7 cellular contexts compared by ENCODE assay signal in genomic region chr3:38003371-38003816, GRCh38. TPM values are rescaled to one million over a fixed set of nuclear protein-coding genes. Genes with fewer than 3 reads are reported as not detected.
DNase-seq lines count a peak whose midpoint lies in the region; ATAC-seq and TF ChIP-seq lines count a peak whose summit lies in the region.

No MANE protein-coding gene starts in this region.

- H3K9me3 Mint-ChIP-seq in natural killer cell (no peaks in the 10 kb centered on the region), type B pancreatic cell (no peaks in the 10 kb centered on the region)

- H3K4me1 Mint-ChIP-seq in natural killer cell (peaks cover 11 to 38% of the 10 kb centered on the region in 2 donors), type B pancreatic cell (ENCODE audit: unreplicated experiment) (peaks cover 23% of the 10 kb centered on the region)

- DNase-seq in NCI-H1048 (lab: John Stamatoyannopoulos, UW) (peak; percentile 29), fibroblast of gingiva (ENCODE audit: low read depth) (peak; percentile 32), natural killer cell (no peak), type B pancreatic cell (ENCODE audit: extremely low spot score, unreplicated experiment) (no peak)
- DNase-seq in activated T-cell treated with anti-CD3 and anti-CD28 coated beads, Interleukin-2, amount 50 U/mL, for 48 hours: peak; percentile 82 to 83

- peak overlapping the region in 1 of 2 donors; percentile 67 for H3K27ac Mint-ChIP-seq in natural killer cell
- H3K27ac Mint-ChIP-seq in type B pancreatic cell: peak overlapping the region; percentile 30

- intact Hi-C loops in natural killer cell (cut with micrococcal nuclease): loop anchor here (1.0 kb wide), 1 partner anchor 29 kb away; no protein-coding TSS in a partner anchor

- H3K27me3 Mint-ChIP-seq in natural killer cell (ENCODE audit: low read depth in 2 of 2) (no peaks in the 10 kb centered on the region), type B pancreatic cell (no peaks in the 10 kb centered on the region)

- no peak overlapping the region for H3K4me3 Mint-ChIP-seq in natural killer cell
- no peak overlapping the region for H3K4me3 Mint-ChIP-seq in type B pancreatic cell

- H3K36me3 Mint-ChIP-seq in natural killer cell (no peaks in the 10 kb centered on the region), type B pancreatic cell (peaks cover 8% of the 10 kb centered on the region)

- ATAC-seq in natural killer cell: peak in 2 of 3 donors; percentile 35 to 40
- ATAC-seq in GM21367 (IDR thresholded peaks at IDR 0.05; ENCODE audit: unreplicated experiment): no peak

- H3K4me3 ChIP-seq in GM12875 (ENCODE audit: low read depth, low read length): no peak overlapping the region

- peak; percentile 95 for TF ChIP-seq CTCF in GM12875 (IDR thresholded peaks at IDR 0.05; ENCODE audit: borderline replicate concordance, insufficient read depth, low read depth, low read length)
- TF ChIP-seq CTCF in natural killer cell (IDR thresholded peaks at IDR 0.05): no peak
- TF ChIP-seq CTCF in type B pancreatic cell (conservative IDR thresholded peaks at IDR 0.05): peak; percentile 96

RNA-seq across cellular contexts. Expression of gene VILL, which starts 12.8 kb away (rescaled TPM):
- total RNA-seq in natural killer cell: 10 to 100 TPM; 25.6 to 27.8 (median 26.9) TPM
- 14.2 and 16.9 TPM in 2 replicates for total RNA-seq in type B pancreatic cell (ENCODE audit: low replicate concordance)

RNA-seq across cellular contexts. Expression of gene PLCD1, which starts 26.0 kb away (rescaled TPM):
- total RNA-seq in natural killer cell (10 to 100 TPM; 27.7 to 38.1 (median 29.4) TPM), type B pancreatic cell (ENCODE audit: low replicate concordance) (28.7 and 31.6 TPM in 2 replicates)

RNA-seq across cellular contexts. Expression of gene DLEC1, which starts 35.6 kb away (rescaled TPM):
- total RNA-seq in natural killer cell: 1 to 10 TPM; 6.1 to 7.5 (median 7.0) TPM
- 0.76 and 3.2 TPM in 2 replicates for total RNA-seq in type B pancreatic cell (ENCODE audit: low replicate concordance)

Comparison
In these comparisons a context has a peak if more than half of its experiments do, and no peak if none do; other contexts are left out.
1. DNase-seq: peak in NCI-H1048 (single experiment), activated T-cell treated with anti-CD3 and anti-CD28 coated beads, Interleukin-2, amount 50 U/mL, for 48 hours (2 of 2) and fibroblast of gingiva (single experiment); none in natural killer cell (single experiment) and type B pancreatic cell (single experiment).